1 cellular context compared by ENCODE assay signal in the genomic region with DNA sequence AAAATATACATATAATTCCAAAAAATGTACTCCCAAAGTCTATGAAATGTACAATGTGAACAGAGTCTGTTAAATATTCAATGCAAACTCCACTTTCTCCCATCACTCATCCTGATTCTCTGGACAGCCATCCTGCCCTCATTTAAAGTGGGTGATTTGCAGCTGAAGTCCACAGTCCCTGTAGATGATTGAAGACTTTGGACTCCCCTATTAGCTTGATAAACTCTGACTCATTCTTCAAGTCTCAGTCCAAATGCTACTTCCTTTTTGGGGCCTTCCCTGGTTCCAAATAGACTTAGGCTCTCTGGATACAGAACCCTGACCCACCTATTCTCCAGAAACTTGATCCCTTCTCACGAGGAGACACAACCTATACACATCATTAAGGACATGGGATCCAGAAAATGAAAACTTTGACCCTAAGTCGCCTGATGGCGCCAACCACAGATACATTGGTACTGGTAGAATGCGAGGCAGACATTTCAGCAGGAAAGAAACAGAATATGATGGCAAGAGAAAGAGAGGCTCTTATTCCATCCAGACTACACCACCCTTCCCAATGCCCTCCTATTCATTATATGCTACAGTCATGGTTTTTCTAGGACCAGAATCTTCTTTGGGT.
TF ChIP-seq lines count a peak whose summit lies in the region.

No MANE protein-coding gene starts in this region.

TF ChIP-seq in WTC11, 78 proteins besides CTCF, POLR2A, EP300 and RAD21 (continued from another document):
- TF ChIP-seq STAT6 (CRISPR knock-in tag; conservative IDR thresholded peaks at IDR 0.05; ENCODE audit: low read depth) (no peak), ELF4 (CRISPR knock-in tag; IDR thresholded peaks at IDR 0.05; ENCODE audit: low read depth) (no peak), ZNF512 (CRISPR knock-in tag; IDR thresholded peaks at IDR 0.05; ENCODE audit: borderline replicate concordance) (no peak), GTF2I (CRISPR knock-in tag; conservative IDR thresholded peaks at IDR 0.05) (no peak), ZNF423 (CRISPR knock-in tag; IDR thresholded peaks at IDR 0.05) (no peak), NFE2L1 (CRISPR knock-in tag; IDR thresholded peaks at IDR 0.05) (no peak), FOXJ3 (CRISPR knock-in tag; IDR thresholded peaks at IDR 0.05; ENCODE audit: borderline replicate concordance) (no peak), ATF3 (CRISPR knock-in tag; conservative IDR thresholded peaks at IDR 0.05) (no peak), TEAD4 (CRISPR knock-in tag; IDR thresholded peaks at IDR 0.05) (no peak), PRRX2 (CRISPR knock-in tag; IDR thresholded peaks at IDR 0.05) (no peak), FOXP4 (CRISPR knock-in tag; IDR thresholded peaks at IDR 0.05) (no peak), ZSCAN18 (CRISPR knock-in tag; IDR thresholded peaks at IDR 0.05) (no peak), OVOL2 (CRISPR knock-in tag; IDR thresholded peaks at IDR 0.05; ENCODE audit: borderline replicate concordance) (no peak)
- TF ChIP-seq, protein P1, sequence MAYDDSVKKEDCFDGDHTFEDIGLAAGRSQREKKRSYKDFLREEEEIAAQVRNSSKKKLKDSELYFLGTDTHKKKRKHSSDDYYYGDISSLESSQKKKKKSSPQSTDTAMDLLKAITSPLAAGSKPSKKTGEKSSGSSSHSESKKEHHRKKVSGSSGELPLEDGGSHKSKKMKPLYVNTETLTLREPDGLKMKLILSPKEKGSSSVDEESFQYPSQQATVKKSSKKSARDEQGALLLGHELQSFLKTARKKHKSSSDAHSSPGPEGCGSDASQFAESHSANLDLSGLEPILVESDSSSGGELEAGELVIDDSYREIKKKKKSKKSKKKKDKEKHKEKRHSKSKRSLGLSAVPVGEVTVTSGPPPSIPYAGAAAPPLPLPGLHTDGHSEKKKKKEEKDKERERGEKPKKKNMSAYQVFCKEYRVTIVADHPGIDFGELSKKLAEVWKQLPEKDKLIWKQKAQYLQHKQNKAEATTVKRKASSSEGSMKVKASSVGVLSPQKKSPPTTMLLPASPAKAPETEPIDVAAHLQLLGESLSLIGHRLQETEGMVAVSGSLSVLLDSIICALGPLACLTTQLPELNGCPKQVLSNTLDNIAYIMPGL (CRISPR knock-in tag; IDR thresholded peaks at IDR 0.05) = no peak
- TF ChIP-seq, protein P2, sequence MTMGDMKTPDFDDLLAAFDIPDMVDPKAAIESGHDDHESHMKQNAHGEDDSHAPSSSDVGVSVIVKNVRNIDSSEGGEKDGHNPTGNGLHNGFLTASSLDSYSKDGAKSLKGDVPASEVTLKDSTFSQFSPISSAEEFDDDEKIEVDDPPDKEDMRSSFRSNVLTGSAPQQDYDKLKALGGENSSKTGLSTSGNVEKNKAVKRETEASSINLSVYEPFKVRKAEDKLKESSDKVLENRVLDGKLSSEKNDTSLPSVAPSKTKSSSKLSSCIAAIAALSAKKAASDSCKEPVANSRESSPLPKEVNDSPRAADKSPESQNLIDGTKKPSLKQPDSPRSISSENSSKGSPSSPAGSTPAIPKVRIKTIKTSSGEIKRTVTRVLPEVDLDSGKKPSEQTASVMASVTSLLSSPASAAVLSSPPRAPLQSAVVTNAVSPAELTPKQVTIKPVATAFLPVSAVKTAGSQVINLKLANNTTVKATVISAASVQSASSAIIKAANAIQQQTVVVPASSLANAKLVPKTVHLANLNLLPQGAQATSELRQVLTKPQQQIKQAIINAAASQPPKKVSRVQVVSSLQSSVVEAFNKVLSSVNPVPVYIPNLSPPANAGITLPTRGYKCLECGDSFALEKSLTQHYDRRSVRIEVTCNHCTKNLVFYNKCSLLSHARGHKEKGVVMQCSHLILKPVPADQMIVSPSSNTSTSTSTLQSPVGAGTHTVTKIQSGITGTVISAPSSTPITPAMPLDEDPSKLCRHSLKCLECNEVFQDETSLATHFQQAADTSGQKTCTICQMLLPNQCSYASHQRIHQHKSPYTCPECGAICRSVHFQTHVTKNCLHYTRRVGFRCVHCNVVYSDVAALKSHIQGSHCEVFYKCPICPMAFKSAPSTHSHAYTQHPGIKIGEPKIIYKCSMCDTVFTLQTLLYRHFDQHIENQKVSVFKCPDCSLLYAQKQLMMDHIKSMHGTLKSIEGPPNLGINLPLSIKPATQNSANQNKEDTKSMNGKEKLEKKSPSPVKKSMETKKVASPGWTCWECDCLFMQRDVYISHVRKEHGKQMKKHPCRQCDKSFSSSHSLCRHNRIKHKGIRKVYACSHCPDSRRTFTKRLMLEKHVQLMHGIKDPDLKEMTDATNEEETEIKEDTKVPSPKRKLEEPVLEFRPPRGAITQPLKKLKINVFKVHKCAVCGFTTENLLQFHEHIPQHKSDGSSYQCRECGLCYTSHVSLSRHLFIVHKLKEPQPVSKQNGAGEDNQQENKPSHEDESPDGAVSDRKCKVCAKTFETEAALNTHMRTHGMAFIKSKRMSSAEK (CRISPR knock-in tag; IDR thresholded peaks at IDR 0.05; ENCODE audit: borderline replicate concordance) = no peak
- TF ChIP-seq, protein P3, sequence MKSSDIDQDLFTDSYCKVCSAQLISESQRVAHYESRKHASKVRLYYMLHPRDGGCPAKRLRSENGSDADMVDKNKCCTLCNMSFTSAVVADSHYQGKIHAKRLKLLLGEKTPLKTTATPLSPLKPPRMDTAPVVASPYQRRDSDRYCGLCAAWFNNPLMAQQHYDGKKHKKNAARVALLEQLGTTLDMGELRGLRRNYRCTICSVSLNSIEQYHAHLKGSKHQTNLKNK (CRISPR knock-in tag; IDR thresholded peaks at IDR 0.05) = no peak
